In the genomic region with DNA sequence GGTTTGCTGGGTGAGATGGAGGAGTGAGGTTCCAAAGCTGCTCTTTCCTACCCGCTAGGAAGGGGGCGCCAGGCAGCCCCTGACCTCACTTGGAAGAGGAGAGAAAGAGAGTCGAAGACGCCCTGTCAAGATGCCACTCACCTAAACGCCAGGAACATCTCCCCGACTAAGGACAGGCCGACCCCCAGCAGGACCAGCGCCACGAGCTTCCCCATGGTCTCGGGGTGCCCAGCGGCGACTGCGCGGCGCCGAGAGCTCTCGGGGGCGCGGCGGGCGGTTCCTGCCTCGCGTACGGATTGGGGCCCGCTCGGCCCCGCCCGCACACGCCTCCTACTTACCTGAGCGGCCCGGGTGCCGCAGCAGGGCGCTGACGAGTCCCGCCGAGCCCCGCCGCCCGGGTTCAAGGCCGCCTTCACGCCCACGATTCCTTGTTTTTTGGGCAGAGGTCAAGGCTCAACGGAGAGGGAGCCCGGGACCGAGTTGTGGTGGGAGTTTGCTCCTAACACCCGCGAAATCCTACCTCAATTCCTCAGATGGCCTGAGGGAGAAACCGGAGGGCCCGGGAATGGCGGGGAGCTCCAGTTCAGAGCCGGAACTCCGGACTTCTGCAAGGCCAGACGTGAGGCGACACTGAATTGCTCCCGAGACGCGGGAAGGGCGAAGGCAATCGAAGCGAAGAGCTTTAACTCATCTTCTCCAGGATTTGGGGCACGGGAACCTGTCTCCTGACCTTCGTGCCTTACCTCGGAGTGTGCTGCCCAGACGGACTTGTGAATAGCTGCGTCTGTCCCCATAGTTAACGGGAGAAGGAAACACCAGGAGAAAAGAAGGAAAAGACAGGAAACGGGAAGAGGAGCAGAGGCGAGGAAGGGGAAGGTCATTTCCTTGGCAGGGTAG, we compare ENCODE assay signal across 9 cellular contexts. TPM values are rescaled to one million over a fixed set of nuclear protein-coding genes. Genes with fewer than 3 reads are reported as not detected.
A peak's percentile ranks its signal among the peaks of the same experiment; 100 is the strongest.
DNase-seq lines count a peak whose midpoint lies in the region; ATAC-seq and TF ChIP-seq lines count a peak whose summit lies in the region.
"Had no signal": no experiment of that assay in that cellular context is flagged by ENCODE, and none has a peak within 500 bp of the region (broad histone marks: within the 10 kb centered on the region; RNA-seq: fewer than 3 reads in every experiment).

TSS of gene PON3 (minus strand) at position 240 of the 897 bp plus-strand sequence. CDS start at position 215, 25 bp downstream.

- H3K79me2 ChIP-seq in trophoblast cell (ENCODE audit: control insufficient read depth, insufficient read depth, low read length, poor library complexity) = no peaks in the 10 kb centered on the region

- POLR2A ChIA-PET in T-cell (lab: Charles Lee) = no interaction called here

- H4K12ac ChIP-seq in trophoblast cell (ENCODE audit: low read depth, low read length) = no peak within 1 kb of the TSS

- H3K4me2 ChIP-seq in trophoblast cell (ENCODE audit: low read length) = no peak within 1 kb of the TSS
- H3K4me2 ChIP-seq: BLaER1 had no signal

- H3K9me3 ChIP-seq in esophagus muscularis mucosa (no peaks in the 10 kb centered on the region), trophoblast cell (ENCODE audit: insufficient read depth, low read depth, low read length) (peaks cover 2% of the 10 kb centered on the region)

- no peak for TF ChIP-seq EP300 in esophagus muscularis mucosa (IDR thresholded peaks at IDR 0.05)

- H3K9ac ChIP-seq in trophoblast cell (ENCODE audit: low read length) = no peak within 1 kb of the TSS
- H3K9ac ChIP-seq: BLaER1 had no signal

- no peak within 1 kb of the TSS for H2BK5ac ChIP-seq in trophoblast cell (ENCODE audit: low read depth, low read length, poor library complexity)

- WGBS in esophagus muscularis mucosa = 13% methylated on average over 44 of the region's 68 CpGs
- WGBS in trophoblast cell (ENCODE audit: extremely low coverage, insufficient coverage, insufficient read length) = no CpG with 5 or more reads among the region's 68 CpGs

- H3K4me1 ChIP-seq in esophagus muscularis mucosa = peaks cover 0 to 15% (median 12%) of the 10 kb centered on the region in 4 donors
- no peaks in the 10 kb centered on the region for H3K4me1 ChIP-seq in trophoblast cell (ENCODE audit: control insufficient read depth in 1 of 2, insufficient read depth in 2 of 2, low read length in 2 of 2)
- H3K4me1 ChIP-seq: BLaER1 had no signal

- no peak within 1 kb of the TSS for H4K91ac ChIP-seq in trophoblast cell (ENCODE audit: low read depth, low read length)

- peak; percentile 55 to 94 (median 76) for ATAC-seq in T-cell (replicated peaks in 1 of 4)
- no peak for ATAC-seq in GM19023 (IDR thresholded peaks at IDR 0.05; ENCODE audit: unreplicated experiment)
- ATAC-seq in HG02973 (IDR thresholded peaks at IDR 0.05; ENCODE audit: unreplicated experiment) = no peak

- no peaks in the 10 kb centered on the region for H3K9me3 Mint-ChIP-seq in T-cell

- H4K8ac ChIP-seq in trophoblast cell (ENCODE audit: low read depth, low read length) = no peak within 1 kb of the TSS

- H3K18ac ChIP-seq in trophoblast cell (ENCODE audit: low read length) = no peak within 1 kb of the TSS

- H3K36me3 Mint-ChIP-seq in T-cell = no peaks in the 10 kb centered on the region

- H2BK120ac ChIP-seq in trophoblast cell (ENCODE audit: insufficient read depth, low read length, poor library complexity) = no peak within 1 kb of the TSS

- no peak for TF ChIP-seq POLR2A in esophagus muscularis mucosa (IDR thresholded peaks at IDR 0.05; ENCODE audit: low read depth)

- DNase-seq in NCI-H345 (lab: John Stamatoyannopoulos, UW) (peak; percentile 25), NCI-H345 treated with DMSO at 0.1 percent for 48 hours (lab: John Stamatoyannopoulos, UW; ENCODE audit: unreplicated experiment) (no peak), T-cell (peak in 17 of 34 experiments; percentile 0 to 32 (median 11)), esophagus muscularis mucosa (ENCODE audit: extremely low spot score) (no peak), trophoblast cell (peak; percentile 25 to 55), amniotic stem cell (lab: John Stamatoyannopoulos, UW) (no peak)

- H3K27ac Mint-ChIP-seq in T-cell = no peak within 1 kb of the TSS

- H3K36me3 ChIP-seq in esophagus muscularis mucosa (no peaks in the 10 kb centered on the region), trophoblast cell (ENCODE audit: control insufficient read depth in 1 of 2, insufficient read depth in 2 of 2, low read length in 2 of 2) (no peaks in the 10 kb centered on the region)
- H3K36me3 ChIP-seq: BLaER1 had no signal

- no peak within 1 kb of the TSS for H2BK12ac ChIP-seq in trophoblast cell (ENCODE audit: low read length)

- H2AK5ac ChIP-seq in trophoblast cell (ENCODE audit: low read length) = no peak within 1 kb of the TSS

- CTCF ChIA-PET in T-cell (lab: Charles Lee) = interaction anchor here (0.6 to 2.0 kb wide), 6 partner anchors 12 to 189 kb away, joined by 3 to 8 read pairs (median 3); partner anchors contain the start of gene PON2 (in 1 of the 2)

- no peaks in the 10 kb centered on the region for H3K79me1 ChIP-seq in trophoblast cell (ENCODE audit: low read length)

- peak within 1 kb of the TSS; percentile 58 to 62 (median 60) for H3K4me3 Mint-ChIP-seq in T-cell

- no peak within 1 kb of the TSS for H2AFZ ChIP-seq in trophoblast cell (ENCODE audit: insufficient read depth, low read length, poor library complexity)

- H3K4ac ChIP-seq in trophoblast cell (ENCODE audit: low read depth, low read length) = no peak within 1 kb of the TSS

- intact Hi-C loops in esophagus muscularis mucosa (cut with DNase I) = no loop called here

- peak within 1 kb of the TSS; percentile 54 to 63 (median 56) for H3K4me3 ChIP-seq in esophagus muscularis mucosa
- no peak within 1 kb of the TSS for H3K4me3 ChIP-seq in trophoblast cell (ENCODE audit: low read depth, low read length)
- H3K4me3 ChIP-seq: BLaER1 had no signal

- H3K27me3 ChIP-seq in esophagus muscularis mucosa = peaks cover 0 to 20% (median 8%) of the 10 kb centered on the region in 4 donors
- H3K27me3 ChIP-seq in trophoblast cell (ENCODE audit: insufficient read depth, low read length) = no peaks in the 10 kb centered on the region
- H3K27me3 ChIP-seq: BLaER1 had no signal

- H3K27me3 Mint-ChIP-seq in T-cell = peaks cover 27 to 39% of the 10 kb centered on the region in 2 donors

- no peak within 1 kb of the TSS for H3K23ac ChIP-seq in trophoblast cell (ENCODE audit: low read length)

- peak in 1 of 3 experiments; percentile 15 for TF ChIP-seq CTCF in esophagus muscularis mucosa (IDR thresholded peaks at IDR 0.05)

- peak within 1 kb of the TSS in 1 of 4 donors; percentile 14 for H3K27ac ChIP-seq in esophagus muscularis mucosa (replicated peaks in 1 of 4)
- H3K27ac ChIP-seq in trophoblast cell (ENCODE audit: low read depth, low read length) = no peak within 1 kb of the TSS
- H3K27ac ChIP-seq: BLaER1 had no signal

- peaks cover 0 to 9% (median 6%) of the 10 kb centered on the region in 3 donors for H3K4me1 Mint-ChIP-seq in T-cell

- H3K14ac ChIP-seq in trophoblast cell (ENCODE audit: low read length) = no peak within 1 kb of the TSS

RNA-seq across cellular contexts. Expression of gene PON3, which starts in this region (rescaled TPM):
- under 1 TPM in 2 of 5 donors, not detected in 3; 0.28 to 0.41 TPM for total RNA-seq in T-cell
- total RNA-seq in esophagus muscularis mucosa = 1 to 10 TPM in 1 of 4 donors, under 1 TPM in 2, not detected in 1; 0.50 to 1.2 (median 0.63) TPM
- 0.03 and 0.06 TPM in 2 replicates for polyA plus RNA-seq in trophoblast cell (2013)

Comparison
In these comparisons a context has a peak if more than half of its experiments do, and no peak if none do; other contexts are left out.
1. DNase-seq: peak in NCI-H345 (single experiment) and trophoblast cell (2 of 2); none in NCI-H345 treated with DMSO at 0.1 percent for 48 hours (single experiment), esophagus muscularis mucosa (single experiment) and amniotic stem cell (single experiment).
2. Peak in ATAC-seq in T-cell; RNA of the gene not detected or under 1 TPM.